In genomic region chr14:71150737-71151136, GRCh38 we compare ENCODE assay signal across 7 cellular contexts.
"Had no signal": no experiment of that assay in that cellular context is flagged by ENCODE, and none has a peak within 500 bp of the region (broad histone marks: within the 10 kb centered on the region; RNA-seq: fewer than 3 reads in every experiment).

No MANE protein-coding gene starts in this region.

- H3K4me3 Mint-ChIP-seq: GM23338 had no signal

- H3K4me1 Mint-ChIP-seq: GM23338 had no signal

- H3K36me3 ChIP-seq: HAP-1 had no signal

- H2AFZ ChIP-seq: GM23338 had no signal

- FAIRE-seq: HTR-8/SVneo had no signal

- H3K4me3 ChIP-seq: GM23338, HAP-1 had no signal

- H3K9ac ChIP-seq: KMS-11 had no signal

- H3K4me1 ChIP-seq: HAP-1 had no signal

- H3K27ac Mint-ChIP-seq: GM23338 had no signal

- H3K27ac ChIP-seq: KMS-11 had no signal

- DNase-seq: H7, IMR-90, KBM-7 had no signal

- H3K4me2 ChIP-seq: GM23338, KMS-11 had no signal
